11 cellular contexts compared by ENCODE assay signal in the genomic region with DNA sequence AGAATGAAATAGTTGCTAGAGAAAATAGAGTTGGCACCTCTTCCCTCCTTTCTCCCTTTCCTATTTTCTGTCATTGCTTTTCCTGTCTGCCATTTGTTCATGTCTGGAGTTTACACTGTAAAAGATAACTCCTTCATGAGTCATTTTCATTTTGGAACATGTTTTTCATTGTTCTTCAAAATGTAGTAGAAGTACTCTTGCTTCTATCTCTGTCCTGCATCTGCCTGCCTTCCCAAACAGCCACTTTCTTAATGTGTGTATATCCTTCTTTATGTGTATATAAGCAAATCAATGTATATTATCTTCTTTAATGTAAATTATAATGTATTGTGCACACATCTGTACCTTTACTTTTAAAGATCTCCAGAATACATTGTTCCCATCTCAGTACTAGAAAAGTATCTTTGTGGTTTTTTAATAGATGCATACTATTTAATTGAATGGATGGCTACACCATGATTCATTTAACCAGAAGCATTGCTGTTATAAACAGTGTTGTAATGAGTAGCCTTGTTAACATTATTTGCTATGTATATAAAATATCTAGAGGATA. TPM values are rescaled to one million over a fixed set of nuclear protein-coding genes. Genes with fewer than 3 reads are reported as not detected.
DNase-seq lines count a peak whose midpoint lies in the region; ATAC-seq, FAIRE-seq and TF ChIP-seq lines count a peak whose summit lies in the region.
"Had no signal": no experiment of that assay in that cellular context is flagged by ENCODE, and none has a peak within 500 bp of the region (broad histone marks: within the 10 kb centered on the region; RNA-seq: fewer than 3 reads in every experiment).

No MANE protein-coding gene starts in this region.

- intact Hi-C loops in K562 (cut with micrococcal nuclease) (no loop called here), posterior cingulate gyrus (cut with DNase I) (no loop called here)

- no peaks in the 10 kb centered on the region for H4K20me1 ChIP-seq in K562 (replicated peaks; ENCODE audit: control insufficient read depth, insufficient read depth, low read length)

- H3K27me3 Mint-ChIP-seq in CD8-positive, alpha-beta memory T cell, result no peaks in the 10 kb centered on the region
- H3K27me3 Mint-ChIP-seq in WTC11 (ENCODE audit: low read depth), result no peaks in the 10 kb centered on the region
- H3K27me3 Mint-ChIP-seq: effector memory CD8-positive, alpha-beta T cell had no signal

- no peaks in the 10 kb centered on the region for H3K9me3 Mint-ChIP-seq in CD8-positive, alpha-beta memory T cell
- H3K9me3 Mint-ChIP-seq in WTC11, result no peaks in the 10 kb centered on the region
- H3K9me3 Mint-ChIP-seq: effector memory CD8-positive, alpha-beta T cell had no signal

- H3K27ac ChIP-seq in CD8-positive, alpha-beta memory T cell (ENCODE audit: low read depth, low read length), result peak overlapping the region; percentile 6
- H3K27ac ChIP-seq in K562 (ENCODE audit: extremely low read depth, low read depth, low read length), result peak overlapping the region; percentile 85; the same call in 2 of the 3 replicates

- H3K4me1 ChIP-seq in CD8-positive, alpha-beta memory T cell (ENCODE audit: insufficient read depth, low read length), result peaks cover 4% of the 10 kb centered on the region
- H3K4me1 ChIP-seq in K562 (replicated peaks in 1 of 2; ENCODE audit: control insufficient read depth in 2 of 2, insufficient read depth in 2 of 2, low read length in 2 of 2), result peaks cover 26 to 45% of the 10 kb centered on the region in 2 experiments

- POLR2A ChIA-PET in CD8-positive, alpha-beta memory T cell (lab: Charles Lee), result no interaction called here
- POLR2A ChIA-PET in K562 (lab: Yijun Ruan, JAX) (interaction anchor here (0.6 to 1.5 kb wide), 3 partner anchors 8 to 50 kb away, joined by 4 to 5 read pairs (median 4); no protein-coding TSS in a partner anchor), WTC11 (lab: Charles Lee) (no interaction called here)

- CTCF ChIA-PET in CD8-positive, alpha-beta memory T cell (lab: Charles Lee), result no interaction called here
- CTCF ChIA-PET in K562 (lab: Yijun Ruan, JAX; ENCODE audit: low intra/inter-chr PET ratio) (no interaction called here), WTC11 (lab: Charles Lee) (interaction anchor here (0.7 kb wide), 1 partner anchor 46 kb away, joined by 3 read pairs; no protein-coding TSS in a partner anchor)

- no peak overlapping the region for H3K4me3 ChIP-seq in CD8-positive, alpha-beta memory T cell (ENCODE audit: low read length)
- no peak overlapping the region for H3K4me3 ChIP-seq in K562
- H3K4me3 ChIP-seq: upper lobe of left lung had no signal

- peak overlapping the region in 1 of 7 donors; percentile 15 for H3K4me3 Mint-ChIP-seq in CD8-positive, alpha-beta memory T cell
- no peak overlapping the region for H3K4me3 Mint-ChIP-seq in WTC11
- H3K4me3 Mint-ChIP-seq: effector memory CD8-positive, alpha-beta T cell had no signal

- ATAC-seq in K562, result peak; percentile 55
- no peak for ATAC-seq in WTC11
- ATAC-seq in GM18868 (IDR thresholded peaks at IDR 0.05; ENCODE audit: unreplicated experiment), result no peak
- ATAC-seq: effector memory CD8-positive, alpha-beta T cell had no signal

- no peak for TF ChIP-seq POLR2A in K562 (conservative IDR thresholded peaks at IDR 0.05)

- TF ChIP-seq CTCF in K562 (IDR thresholded peaks at IDR 0.05 in 2 of 3, conservative IDR thresholded peaks at IDR 0.05 in 1 of 3; ENCODE audit: insufficient read depth in 2 of 3, low read depth in 1 of 3, low read length in 3 of 3) (no peak), WTC11 (IDR thresholded peaks at IDR 0.05) (no peak)

- peaks cover 30 to 64% (median 63%) of the 10 kb centered on the region in 3 donors for H3K4me1 Mint-ChIP-seq in CD8-positive, alpha-beta memory T cell
- H3K4me1 Mint-ChIP-seq in WTC11, result peaks cover 25% of the 10 kb centered on the region

- peak overlapping the region in 2 of 8 donors; percentile 3 to 72 for H3K27ac Mint-ChIP-seq in CD8-positive, alpha-beta memory T cell
- no peak overlapping the region for H3K27ac Mint-ChIP-seq in WTC11
- H3K27ac Mint-ChIP-seq: effector memory CD8-positive, alpha-beta T cell had no signal

- no peak for DNase-seq in CD8-positive, alpha-beta memory T cell
- peak; percentile 20 for DNase-seq in HTR-8/SVneo (ENCODE audit: insufficient read length, low spot score)
- peak; percentile 32 to 71 (median 38) for DNase-seq in K562 (ENCODE audit: extremely low read depth in 1 of 4, low spot score in 3 of 4)
- peak; percentile 36 to 77 for DNase-seq in lung microvascular endothelial cell (ENCODE audit: low read depth in 2 of 2)
- DNase-seq in WTC11 (ENCODE audit: low spot score), result no peak
- DNase-seq in posterior cingulate gyrus, result no peak
- no peak for DNase-seq in middle frontal gyrus (ENCODE audit: extremely low spot score, low spot score)
- DNase-seq: effector memory CD8-positive, alpha-beta T cell; MV-4-11; upper lobe of left lung had no signal

- FAIRE-seq in HTR-8/SVneo (lab: Jason Lieb, UNC) (no peak), K562 (lab: Jason Lieb, UNC) (peak; percentile 69)

- peak overlapping the region in 1 of 2 experiments; percentile 64; a peak in 1 of 4 replicates for H3K9ac ChIP-seq in K562 (ENCODE audit: insufficient read depth in 1 of 2, low read depth in 2 of 2, low read length in 2 of 2)

- no peaks in the 10 kb centered on the region for H3K27me3 ChIP-seq in CD8-positive, alpha-beta memory T cell (ENCODE audit: insufficient read depth, low read length, poor library complexity, severe bottlenecking)
- no peaks in the 10 kb centered on the region for H3K27me3 ChIP-seq in K562 (ENCODE audit: control insufficient read depth in 2 of 2, insufficient read depth in 2 of 2, low read length in 2 of 2)
- H3K27me3 ChIP-seq: upper lobe of left lung had no signal

- H3K9me3 ChIP-seq in CD8-positive, alpha-beta memory T cell (ENCODE audit: low read length), result no peaks in the 10 kb centered on the region
- no peaks in the 10 kb centered on the region for H3K9me3 ChIP-seq in K562 (replicated peaks; ENCODE audit: control insufficient read depth, insufficient read depth, low read depth, low read length)
- H3K9me3 ChIP-seq: upper lobe of left lung had no signal

- H3K79me2 ChIP-seq in K562 (ENCODE audit: control insufficient read depth, insufficient read depth, low read length), result peaks cover 96% of the 10 kb centered on the region

- H3K9me1 ChIP-seq in K562 (ENCODE audit: control insufficient read depth, insufficient read depth, low read length), result no peaks in the 10 kb centered on the region

- no peaks in the 10 kb centered on the region for H3K36me3 ChIP-seq in CD8-positive, alpha-beta memory T cell (ENCODE audit: insufficient read depth, low read length)
- peaks cover 27% of the 10 kb centered on the region; the same call in 2 of the 3 replicates for H3K36me3 ChIP-seq in K562 (ENCODE audit: control insufficient read depth, insufficient read depth, low read length)
- H3K36me3 ChIP-seq: upper lobe of left lung had no signal

- in situ Hi-C loops in K562 (cut with MboI), result no loop called here

- H3K4me2 ChIP-seq in K562 (ENCODE audit: insufficient read depth, low read length), result peak overlapping the region; percentile 35

- H3K36me3 Mint-ChIP-seq in CD8-positive, alpha-beta memory T cell, result no peaks in the 10 kb centered on the region
- no peaks in the 10 kb centered on the region for H3K36me3 Mint-ChIP-seq in WTC11

- no TSS peak for BruUV-seq in K562 (replicated peaks; lab: Mats Ljungman, UMichigan)

- no peak overlapping the region for H2AFZ ChIP-seq in K562 (ENCODE audit: low read depth, low read length)

- peak; percentile 87; the same call in 1 of the 2 replicates for TF ChIP-seq EP300 in K562 (IDR thresholded peaks at IDR 0.05; ENCODE audit: low read length)

- TF ChIP-seq RAD21 in K562 (CRISPR knock-in tag; conservative IDR thresholded peaks at IDR 0.05 in 1 of 2, IDR thresholded peaks at IDR 0.05 in 1 of 2), result no peak

TF ChIP-seq in K562, 482 proteins besides CTCF, POLR2A, EP300 and RAD21 (continues in another document):
- no peak for TF ChIP-seq RBM34 (IDR thresholded peaks at IDR 0.05; ENCODE audit: borderline replicate concordance, insufficient read depth, low read length)
- TF ChIP-seq LCOR (CRISPR knock-in tag; IDR thresholded peaks at IDR 0.05), result 0 out of 2 replicates have a peak, but pooled peaks have one; percentile 47
- TF ChIP-seq PTRF (tag; IDR thresholded peaks at IDR 0.05), result no peak
- TF ChIP-seq FOXA3 (CRISPR knock-in tag; conservative IDR thresholded peaks at IDR 0.05 in 1 of 2, IDR thresholded peaks at IDR 0.05 in 1 of 2), result 0 out of 4 replicates have a peak, but pooled peaks of 1 of the 2 experiments have one; percentile 21
- TF ChIP-seq CBFA2T3 (IDR thresholded peaks at IDR 0.05), result peak; percentile 86

TF ChIP-seq in WTC11, 78 proteins besides CTCF, POLR2A, EP300 and RAD21 (continues in another document):
- no peak for TF ChIP-seq ZNF317 (CRISPR knock-in tag; IDR thresholded peaks at IDR 0.05; ENCODE audit: borderline replicate concordance, low read depth)
- TF ChIP-seq, protein P1, sequence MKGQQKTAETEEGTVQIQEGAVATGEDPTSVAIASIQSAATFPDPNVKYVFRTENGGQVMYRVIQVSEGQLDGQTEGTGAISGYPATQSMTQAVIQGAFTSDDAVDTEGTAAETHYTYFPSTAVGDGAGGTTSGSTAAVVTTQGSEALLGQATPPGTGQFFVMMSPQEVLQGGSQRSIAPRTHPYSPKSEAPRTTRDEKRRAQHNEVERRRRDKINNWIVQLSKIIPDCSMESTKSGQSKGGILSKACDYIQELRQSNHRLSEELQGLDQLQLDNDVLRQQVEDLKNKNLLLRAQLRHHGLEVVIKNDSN (CRISPR knock-in tag; IDR thresholded peaks at IDR 0.05), result no peak

RNA-seq across cellular contexts. Expression of a gene that starts 41.1 kb away (rescaled TPM):
- total RNA-seq in CD8-positive, alpha-beta memory T cell, result 10 to 100 TPM; 20.9 to 22.3 TPM
- polyA plus RNA-seq in CD8-positive, alpha-beta memory T cell, result 11.9 TPM
- 46.2 and 128 TPM in 2 replicates for total RNA-seq in K562 (2011; cell fraction: chromatin; rRNA removed; ENCODE audit: low replicate concordance)
- total RNA-seq in K562 (2011; cell fraction: nucleolus; rRNA removed), result 25.0 and 35.4 TPM in 2 replicates
- total RNA-seq in K562 (2011; cell fraction: nucleoplasm; rRNA removed), result 54.4 and 79.5 TPM in 2 replicates
- 5.5 and 6.3 TPM in 2 replicates for total RNA-seq in K562 (2014; rRNA removed)
- 19.3 and 20.4 TPM in 2 replicates for total RNA-seq in K562 (2014; rRNA removed; fragmentation: Illumina TruSeq; extraction: Trizol)
- 12.9 and 16.3 TPM in 2 replicates for total RNA-seq in K562 (2015; rRNA removed; fragmentation: Illumina TruSeq; extraction: Trizol)
- total RNA-seq in K562 (2021), result 28.1 and 31.3 TPM in 2 replicates
- 17.8 and 18.4 TPM in 2 replicates for polyA plus RNA-seq in K562 (2011; rRNA removed)
- 5.1 and 7.1 TPM in 2 replicates for polyA plus RNA-seq in K562 (2011; cell fraction: cytosol; rRNA removed)
- polyA plus RNA-seq in K562 (2011; cell fraction: nucleus; rRNA removed), result 25.0 and 33.7 TPM in 2 replicates
- polyA plus RNA-seq in K562 (2012), result 13.5 and 19.8 TPM in 2 replicates
- polyA plus RNA-seq in K562 (2014; fragmentation: Illumina TruSeq; extraction: Trizol), result 24.6 and 29.3 TPM in 2 replicates
- 10 to 100 TPM; 21.7 to 44.0 TPM for polyA plus RNA-seq in K562 (2014; fragmentation: Nextera tagmentation; extraction: Ambion mirVana)
- 11.4 and 14.1 TPM in 2 replicates for polyA plus RNA-seq in K562 (2014; rRNA removed)
- polyA minus RNA-seq in K562 (2011; rRNA and poly(A)+ RNA removed), result 44.1 and 49.7 TPM in 2 replicates
- polyA minus RNA-seq in K562 (2011; cell fraction: cytosol; rRNA and poly(A)+ RNA removed), result 18.9 and 26.2 TPM in 2 replicates
- polyA minus RNA-seq in K562 (2011; cell fraction: nucleus; rRNA and poly(A)+ RNA removed), result 51.2 and 64.6 TPM in 2 replicates
- total RNA-seq in lung microvascular endothelial cell, result 3.7 and 5.8 TPM in 2 replicates
- total RNA-seq in WTC11 (2021), result 20.1 to 24.0 TPM (median 21.1 TPM) in 3 replicates

Comparison
In these comparisons a context has a peak if more than half of its experiments do, and no peak if none do; other contexts are left out.
1. DNase-seq: peak in HTR-8/SVneo (single experiment), K562 (4 of 4) and lung microvascular endothelial cell (2 of 2); none in CD8-positive, alpha-beta memory T cell (0 of 5), WTC11 (single experiment), posterior cingulate gyrus (0 of 10) and middle frontal gyrus (single experiment).